In genomic region chr4:70687821-70688794, GRCh38 we compare ENCODE assay signal across 1 cellular context.
TF ChIP-seq lines count a peak whose summit lies in the region.

Gene UTP3 (plus strand): TSS chr4:70688532. CDS start chr4:70688678, 146 bp downstream.

TF ChIP-seq in K562, 482 proteins besides CTCF, POLR2A, EP300 and RAD21 (continued from another document and continues in another):
- TF ChIP-seq CHD7 (IDR thresholded peaks at IDR 0.05; ENCODE audit: low read depth, low read length) (peak; percentile 29), HBP1 (CRISPR knock-in tag; IDR thresholded peaks at IDR 0.05) (no peak), NCOA2 (IDR thresholded peaks at IDR 0.05; ENCODE audit: partially characterized antibody in 2 of 2) (no peak), CXXC5 (CRISPR knock-in tag; IDR thresholded peaks at IDR 0.05) (peak; percentile 96), EGR1 (conservative IDR thresholded peaks at IDR 0.05) (peak; percentile 86), TRIM24 (IDR thresholded peaks at IDR 0.05) (peak; percentile 56 to 99; a peak in 3 of 4 replicates), DDX20 (tag; IDR thresholded peaks at IDR 0.05; ENCODE audit: low read depth) (no peak), KDM2B (CRISPR knock-in tag; IDR thresholded peaks at IDR 0.05) (peak; percentile 87), BMI1 (IDR thresholded peaks at IDR 0.05; ENCODE audit: low read length) (no peak), ID3 (CRISPR knock-in tag; IDR thresholded peaks at IDR 0.05) (no peak), ID3 (tag; IDR thresholded peaks at IDR 0.05) (peak; percentile 94), NCOR1 (IDR thresholded peaks at IDR 0.05) (peak; percentile 57; the same call in 1 of the 2 replicates), BCL6 (CRISPR knock-in tag; IDR thresholded peaks at IDR 0.05) (no peak), POU5F1 (IDR thresholded peaks at IDR 0.05; ENCODE audit: borderline replicate concordance, low read depth, low read length, partially characterized antibody) (no peak), YY1 (IDR thresholded peaks at IDR 0.05; ENCODE audit: borderline replicate concordance in 1 of 3, control insufficient read depth in 1 of 3, extremely low read depth in 1 of 3, insufficient read depth in 3 of 3, insufficient read length in 1 of 3, insufficient replicate concordance in 2 of 3, low read depth in 1 of 3, low read length in 2 of 3) (peak in 2 of 3 experiments; percentile 32 to 53), POLR2B (IDR thresholded peaks at IDR 0.05; ENCODE audit: low read depth, partially characterized antibody) (peak; percentile 68), ZNF830 (CRISPR knock-in tag; IDR thresholded peaks at IDR 0.05) (no peak), SLC30A9 (CRISPR knock-in tag; IDR thresholded peaks at IDR 0.05) (no peak), NR2C1 (IDR thresholded peaks at IDR 0.05) (peak; percentile 84), NR2C1 (tag; IDR thresholded peaks at IDR 0.05) (peak; percentile 92), EWSR1 (IDR thresholded peaks at IDR 0.05; ENCODE audit: borderline replicate concordance, low read depth, partially characterized antibody) (no peak), THRA (IDR thresholded peaks at IDR 0.05) (no peak), SIN3B (IDR thresholded peaks at IDR 0.05; ENCODE audit: low read depth) (peak; percentile 71), SMAD2 (IDR thresholded peaks at IDR 0.05; ENCODE audit: low read depth, low read length) (no peak), IRF2 (CRISPR knock-in tag; IDR thresholded peaks at IDR 0.05) (no peak), FOXM1 (IDR thresholded peaks at IDR 0.05; ENCODE audit: low read depth) (peak; percentile 71; the same call in 1 of the 2 replicates), FOXM1 (CRISPR knock-in tag; IDR thresholded peaks at IDR 0.05; ENCODE audit: low read depth) (no peak), NFYB (IDR thresholded peaks at IDR 0.05; ENCODE audit: extremely low read depth, insufficient read length) (no peak), ATF7 (IDR thresholded peaks at IDR 0.05) (peak; percentile 90), ATF4 (CRISPR knock-in tag; IDR thresholded peaks at IDR 0.05) (peak; percentile 23; the same call in 1 of the 2 replicates), CAMTA2 (CRISPR knock-in tag; conservative IDR thresholded peaks at IDR 0.05) (0 out of 2 replicates have a peak, but pooled peaks have one; percentile 12), ZNF239 (CRISPR knock-in tag; IDR thresholded peaks at IDR 0.05) (peak; percentile 50), GATA2 (CRISPR knock-in tag; IDR thresholded peaks at IDR 0.05) (peak; percentile 88), CREBBP (IDR thresholded peaks at IDR 0.05; ENCODE audit: low read depth, low read length) (no peak), ILK (tag; IDR thresholded peaks at IDR 0.05; ENCODE audit: borderline replicate concordance, low read depth) (no peak), NCOA6 (IDR thresholded peaks at IDR 0.05) (no peak), E2F5 (CRISPR knock-in tag; IDR thresholded peaks at IDR 0.05) (no peak), E2F6 (IDR thresholded peaks at IDR 0.05; ENCODE audit: borderline replicate concordance in 1 of 2, extremely low read depth in 1 of 2, insufficient read depth in 1 of 2, insufficient read length in 1 of 2, low read depth in 1 of 2, low read length in 1 of 2, poor library complexity in 1 of 2, severe bottlenecking in 1 of 2) (peak in 1 of 2 experiments; percentile 29), GABPB1 (CRISPR knock-in tag; IDR thresholded peaks at IDR 0.05) (peak; percentile 99), SRF (CRISPR knock-in tag; IDR thresholded peaks at IDR 0.05) (peak in 1 of 2 experiments; percentile 67; a peak in 2 of 4 replicates), CHD2 (IDR thresholded peaks at IDR 0.05; ENCODE audit: low read depth, low read length) (peak; percentile 39; the same call in 1 of the 2 replicates), BDP1 (IDR thresholded peaks at IDR 0.05; ENCODE audit: insufficient read depth, insufficient read length) (no peak), THRB (CRISPR knock-in tag; conservative IDR thresholded peaks at IDR 0.05) (no peak), SMARCC2 (IDR thresholded peaks at IDR 0.05; ENCODE audit: low read depth) (peak; percentile 39; the same call in 1 of the 2 replicates), L3MBTL2 (IDR thresholded peaks at IDR 0.05) (peak; percentile 91), TAF15 (IDR thresholded peaks at IDR 0.05; ENCODE audit: low read depth, low read length) (no peak), SMAD4 (CRISPR knock-in tag; conservative IDR thresholded peaks at IDR 0.05) (no peak; the same call in none of the 2 replicates), HNRNPUL1 (IDR thresholded peaks at IDR 0.05; ENCODE audit: low read length) (no peak), MLX (CRISPR knock-in tag; conservative IDR thresholded peaks at IDR 0.05) (no peak), MTA1 (IDR thresholded peaks at IDR 0.05; ENCODE audit: borderline replicate concordance) (peak; percentile 66; the same call in 1 of the 2 replicates), FUS (optimal IDR thresholded peaks at IDR 0.05; ENCODE audit: low read depth, low read length) (no peak)
